22 cellular contexts compared by ENCODE assay signal in genomic region chr3:38996193-38996592, GRCh38. TPM values are rescaled to one million over a fixed set of nuclear protein-coding genes. Genes with fewer than 3 reads are reported as not detected.
"Had no signal": no experiment of that assay in that cellular context is flagged by ENCODE, and none has a peak within 500 bp of the region (broad histone marks: within the 10 kb centered on the region; RNA-seq: fewer than 3 reads in every experiment).

No MANE protein-coding gene starts in this region.

- H3K9me3 Mint-ChIP-seq: mesothelial cell of epicardium; naive B cell; naive thymus-derived CD8-positive, alpha-beta T cell had no signal

- H3K36me3 Mint-ChIP-seq: immature natural killer cell; mesothelial cell of epicardium; naive B cell; naive thymus-derived CD8-positive, alpha-beta T cell had no signal

- H3K4me3 Mint-ChIP-seq: immature natural killer cell; mesothelial cell of epicardium; naive B cell; naive thymus-derived CD8-positive, alpha-beta T cell had no signal

- H3K4me1 Mint-ChIP-seq: immature natural killer cell; mesothelial cell of epicardium; naive B cell; naive thymus-derived CD8-positive, alpha-beta T cell had no signal

- H3K27ac Mint-ChIP-seq: immature natural killer cell; mesothelial cell of epicardium; naive B cell; naive thymus-derived CD8-positive, alpha-beta T cell had no signal

- ATAC-seq: foreskin keratinocyte; gastroesophageal sphincter; heart left ventricle; left lung; left ventricle myocardium superior; lower lobe of right lung; mucosa of descending colon; naive thymus-derived CD8-positive, alpha-beta T cell had no signal

- DNase-seq: dermis blood vessel endothelial cell; dorsolateral prefrontal cortex; effector CD4-positive, alpha-beta T cell; effector memory CD4-positive, alpha-beta T cell; foreskin keratinocyte; heart left ventricle; hypothalamus; immature natural killer cell; islet precursor cell; kidney; kidney glomerular epithelial cell; left lung; left ventricle myocardium superior; lower lobe of right lung; mesenchymal stem cell; mucosa of descending colon; naive B cell; naive thymus-derived CD8-positive, alpha-beta T cell had no signal

RNA-seq across cellular contexts. Expression of gene SCN11A, which starts 55.6 kb away (rescaled TPM):
- total RNA-seq: epithelial cell of proximal tubule, foreskin keratinocyte, left ventricle myocardium superior, myocyte had no signal
- polyA plus RNA-seq: foreskin keratinocyte; immature natural killer cell; naive thymus-derived CD8-positive, alpha-beta T cell had no signal
